23 cellular contexts compared by ENCODE assay signal in the genomic region with DNA sequence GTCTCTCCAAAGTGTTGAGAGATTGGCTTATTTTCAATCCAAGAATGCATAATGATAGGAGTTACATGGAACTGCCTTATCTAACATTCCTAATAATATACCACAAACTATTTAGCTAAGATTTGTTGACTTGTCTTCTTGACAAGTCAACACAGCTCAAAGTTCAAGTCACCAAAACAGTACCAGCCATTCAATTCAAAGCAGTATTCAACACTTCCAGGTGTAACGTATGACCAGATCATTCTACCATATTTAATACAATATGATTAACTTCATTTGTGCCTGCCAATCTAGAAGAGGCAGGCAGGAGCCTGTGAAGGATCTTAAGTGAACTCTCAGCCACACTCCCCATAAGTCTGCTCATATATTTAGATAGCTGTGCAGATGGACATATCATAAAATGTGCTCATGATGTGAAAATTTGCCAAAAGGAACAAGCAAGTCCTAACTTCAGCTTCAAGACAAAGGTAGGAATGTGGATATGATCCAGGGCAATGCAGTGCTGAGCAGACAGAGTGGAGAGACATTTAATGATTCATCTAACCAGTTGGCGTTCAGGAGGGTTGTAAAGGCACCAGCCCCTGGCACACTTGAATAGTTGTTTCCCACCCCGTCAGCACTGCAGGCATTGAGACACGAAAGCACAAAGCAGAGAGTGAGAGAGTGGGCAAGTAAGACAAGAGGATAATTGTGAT.
DNase-seq lines count a peak whose midpoint lies in the region; ATAC-seq, FAIRE-seq and TF ChIP-seq lines count a peak whose summit lies in the region.
"Had no signal": no experiment of that assay in that cellular context is flagged by ENCODE, and none has a peak within 500 bp of the region (broad histone marks: within the 10 kb centered on the region; RNA-seq: fewer than 3 reads in every experiment).

No MANE protein-coding gene starts in this region.

- no peak overlapping the region for H3K4me3 ChIP-seq in bronchial epithelial cell (ENCODE audit: low read depth, low read length)
- H3K4me3 ChIP-seq: BLaER1 treated with 17β-estradiol and CSF1 and Interleukin-3, amounts not matched to agents 10 nM and 100 nM; Peyer's patch had no signal

- no peaks in the 10 kb centered on the region for H3K4me1 Mint-ChIP-seq in naive thymus-derived CD8-positive, alpha-beta T cell
- H3K4me1 Mint-ChIP-seq: central memory CD8-positive, alpha-beta T cell had no signal

- POLR2A ChIA-PET in naive thymus-derived CD8-positive, alpha-beta T cell (lab: Charles Lee) = no interaction called here

- H3K4me3 Mint-ChIP-seq in naive thymus-derived CD8-positive, alpha-beta T cell = no peak overlapping the region
- H3K4me3 Mint-ChIP-seq: activated naive CD8-positive, alpha-beta T cell; activated T-cell treated with anti-CD3 and anti-CD28 coated beads, Interleukin-2, amount 50 U/mL, for 24 hours; central memory CD8-positive, alpha-beta T cell; endodermal cell; HFFc6 had no signal

- H3K27me3 Mint-ChIP-seq in naive thymus-derived CD8-positive, alpha-beta T cell = peaks cover 0 to 3% (median 0%) of the 10 kb centered on the region in 5 donors
- H3K27me3 Mint-ChIP-seq: activated T-cell treated with anti-CD3 and anti-CD28 coated beads, Interleukin-2, amount 50 U/mL, for 24 hours; central memory CD8-positive, alpha-beta T cell had no signal

- peak; percentile 81 for DNase-seq in NCI-H446 treated with DMSO at 0.1 percent for 48 hours (lab: John Stamatoyannopoulos, UW)
- peak; percentile 91 for DNase-seq in bronchial epithelial cell (ENCODE audit: low read depth)
- DNase-seq in iris pigment epithelial cell (ENCODE audit: low read depth) = peak; percentile 10
- DNase-seq in superior temporal gyrus (ENCODE audit: extremely low spot score) = peak; percentile 5
- no peak for DNase-seq in AML-193 (lab: John Stamatoyannopoulos, UW)
- DNase-seq in frontal cortex (ENCODE audit: low spot score in 2 of 2) = no peak
- DNase-seq in naive thymus-derived CD8-positive, alpha-beta T cell = no peak
- DNase-seq: activated CD4-positive, alpha-beta T cell treated with anti-CD3 and anti-CD28 coated beads, Interleukin-2, amount 50 U/mL, for 4 hours; activated T-cell treated with anti-CD3 and anti-CD28 coated beads, Interleukin-2, amount 50 U/mL, for 24 hours; endodermal cell; mesendoderm; MV-4-11; NCI-H2081; NCI-H774; Peyer's patch; stimulated activated CD4-positive, alpha-beta T cell treated with anti-CD3 and anti-CD28 coated beads, Interleukin-2, amount 100 ng/mL, for 48 hours; SW 1271 had no signal

- H3K36me3 ChIP-seq in bronchial epithelial cell (ENCODE audit: control insufficient read depth, insufficient read depth, low read length) = no peaks in the 10 kb centered on the region
- H3K36me3 ChIP-seq: BLaER1 treated with 17β-estradiol and CSF1 and Interleukin-3, amounts not matched to agents 10 nM and 100 nM; Peyer's patch had no signal

- FAIRE-seq in bronchial epithelial cell (lab: Jason Lieb, UNC) (peak; percentile 86), frontal cortex (lab: Jason Lieb, UNC) (no peak)
- FAIRE-seq: GM19239 had no signal

- no peaks in the 10 kb centered on the region for H3K27me3 ChIP-seq in bronchial epithelial cell (ENCODE audit: control insufficient read depth, insufficient read depth, low read length)
- H3K27me3 ChIP-seq: BLaER1 treated with 17β-estradiol and CSF1 and Interleukin-3, amounts not matched to agents 10 nM and 100 nM; Peyer's patch had no signal

- H3K27ac Mint-ChIP-seq in naive thymus-derived CD8-positive, alpha-beta T cell = no peak overlapping the region
- H3K27ac Mint-ChIP-seq: activated naive CD8-positive, alpha-beta T cell; activated T-cell treated with anti-CD3 and anti-CD28 coated beads, Interleukin-2, amount 50 U/mL, for 24 hours; endodermal cell; HFFc6 had no signal

- H3K36me3 Mint-ChIP-seq in naive thymus-derived CD8-positive, alpha-beta T cell = no peaks in the 10 kb centered on the region
- H3K36me3 Mint-ChIP-seq: activated naive CD8-positive, alpha-beta T cell had no signal

- ATAC-seq in naive thymus-derived CD8-positive, alpha-beta T cell = no peak
- ATAC-seq: sciatic nerve had no signal

- TF ChIP-seq CTCF in bronchial epithelial cell (IDR thresholded peaks at IDR 0.05; ENCODE audit: insufficient read depth, low read length, severe bottlenecking) = no peak

- H3K9me3 Mint-ChIP-seq in naive thymus-derived CD8-positive, alpha-beta T cell = peaks cover 0 to 2% (median 0%) of the 10 kb centered on the region in 9 donors
- H3K9me3 Mint-ChIP-seq: activated T-cell treated with anti-CD3 and anti-CD28 coated beads, Interleukin-2, amount 50 U/mL, for 24 hours; central memory CD8-positive, alpha-beta T cell; endodermal cell; HFFc6 had no signal

Comparison
In these comparisons a context has a peak if more than half of its experiments do, and no peak if none do; other contexts are left out.
1. DNase-seq: peak in NCI-H446 treated with DMSO at 0.1 percent for 48 hours (single experiment), bronchial epithelial cell (single experiment), iris pigment epithelial cell (single experiment) and superior temporal gyrus (single experiment); none in AML-193 (0 of 2), frontal cortex (0 of 2) and naive thymus-derived CD8-positive, alpha-beta T cell (0 of 10).